Comparison of ENCODE assay signal across 14 cellular contexts in the genomic region with DNA sequence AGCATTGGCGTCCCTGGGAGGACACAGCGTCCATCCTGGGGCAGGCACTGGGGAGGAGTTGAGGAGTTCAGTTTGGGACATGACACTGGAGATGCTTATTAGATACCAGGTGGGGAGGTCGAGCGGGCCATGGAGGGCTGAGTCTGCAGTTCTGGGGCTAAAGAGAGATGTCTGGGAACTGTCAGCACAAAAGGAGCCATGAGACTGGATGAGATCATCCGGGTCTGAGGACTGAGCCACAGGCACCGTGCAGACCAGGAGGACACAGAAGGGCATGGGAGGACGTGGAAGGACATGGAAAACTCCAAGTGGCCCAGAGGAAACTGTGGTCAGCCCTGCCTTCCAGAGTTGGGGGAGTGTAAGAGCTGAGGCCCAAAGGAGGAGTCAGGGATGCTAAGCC.
DNase-seq lines count a peak whose midpoint lies in the region; ATAC-seq, FAIRE-seq and TF ChIP-seq lines count a peak whose summit lies in the region.
"Had no signal": no experiment of that assay in that cellular context is flagged by ENCODE, and none has a peak within 500 bp of the region (broad histone marks: within the 10 kb centered on the region; RNA-seq: fewer than 3 reads in every experiment).

No MANE protein-coding gene starts in this region.

- intact Hi-C loops in activated CD8-positive, alpha-beta T cell treated with anti-CD3 and anti-CD28 coated beads for 36 hours (cut with micrococcal nuclease) = no loop called here
- intact Hi-C loops in left lung (cut with DNase I) (no loop called here), stomach (cut with DNase I; ENCODE audit: low total_unique reads) (no loop called here)

- no peaks in the 10 kb centered on the region for H3K27me3 ChIP-seq in left lung
- H3K27me3 ChIP-seq in stomach = no peaks in the 10 kb centered on the region
- H3K27me3 ChIP-seq: thyroid gland had no signal

- no peak for DNase-seq in T-helper 2 cell treated with Interferon-gamma antibody and Interleukin-4, amounts not matched to agents 5 μg/mL and 100 μg/mL, for 36 hours (ENCODE audit: low spot score)
- no peak for DNase-seq in T-helper 2 cell
- no peak for DNase-seq in activated CD8-positive, alpha-beta T cell treated with anti-CD3 and anti-CD28 coated beads for 36 hours
- DNase-seq in left lung = no peak
- DNase-seq in stomach = no peak
- DNase-seq in RCC 7860 (ENCODE audit: low spot score) = no peak
- DNase-seq: GM23248, NCI-H1930, NCI-H748 treated with DMSO at 0.1 percent for 48 hours, thyroid gland had no signal

- POLR2A ChIA-PET in activated CD8-positive, alpha-beta T cell treated with anti-CD3 and anti-CD28 coated beads for 36 hours (lab: Charles Lee) = interaction anchor here (1.3 to 1.8 kb wide), 3 partner anchors 10 to 59 kb away, joined by 3 to 5 read pairs (median 4); no protein-coding TSS in a partner anchor

- H3K4me3 ChIP-seq in left lung = peak overlapping the region in 1 of 2 donors; percentile 64
- peak overlapping the region in 1 of 4 donors; percentile 37 for H3K4me3 ChIP-seq in stomach
- H3K4me3 ChIP-seq: GM23248, thyroid gland had no signal

- CTCF ChIA-PET in activated CD8-positive, alpha-beta T cell treated with anti-CD3 and anti-CD28 coated beads for 36 hours (lab: Charles Lee) = interaction anchor here (0.7 to 1.7 kb wide), 3 partner anchors 25 to 42 kb away, joined by 3 to 7 read pairs (median 5); no protein-coding TSS in a partner anchor

- H3K27ac ChIP-seq in left lung (peak overlapping the region in 1 of 2 donors; percentile 87), stomach (peak overlapping the region in 4 of 5 donors; percentile 82 to 90 (median 84))
- H3K27ac ChIP-seq: GM23248 had no signal

- TF ChIP-seq EP300 in stomach (IDR thresholded peaks at IDR 0.05) = no peak

- no peak overlapping the region for H3K27ac Mint-ChIP-seq in T-helper 2 cell treated with Interferon-gamma antibody and Interleukin-4, amounts not matched to agents 5 μg/mL and 100 μg/mL, for 36 hours
- peak overlapping the region; percentile 79 for H3K27ac Mint-ChIP-seq in activated CD8-positive, alpha-beta T cell treated with anti-CD3 and anti-CD28 coated beads for 36 hours

- H3K36me3 ChIP-seq in left lung (peaks cover 0 to 41% of the 10 kb centered on the region in 2 donors), stomach (peaks cover 8 to 53% (median 34%) of the 10 kb centered on the region in 4 donors)
- H3K36me3 ChIP-seq: thyroid gland had no signal

- TF ChIP-seq CTCF in activated CD8-positive, alpha-beta T cell treated with anti-CD3 and anti-CD28 coated beads for 36 hours (IDR thresholded peaks at IDR 0.05) = no peak
- TF ChIP-seq CTCF in left lung (IDR thresholded peaks at IDR 0.05) = no peak
- TF ChIP-seq CTCF in stomach (IDR thresholded peaks at IDR 0.05) = no peak

- WGBS in stomach, 5 donors = 63 to 80% (median 77%) methylated on average over 7 of the region's 7 CpGs

- no peak for ATAC-seq in activated CD8-positive, alpha-beta T cell treated with anti-CD3 and anti-CD28 coated beads for 36 hours
- peak; percentile 3 for ATAC-seq in left lung
- ATAC-seq in HG02973 (IDR thresholded peaks at IDR 0.05; ENCODE audit: unreplicated experiment) = no peak
- ATAC-seq in GM21723 (IDR thresholded peaks at IDR 0.05; ENCODE audit: unreplicated experiment) = no peak
- ATAC-seq: Right ventricle myocardium inferior had no signal

- no peak for FAIRE-seq in RCC 7860 (lab: Jason Lieb, UNC)
- FAIRE-seq: A204.1 had no signal

- H3K27me3 Mint-ChIP-seq in T-helper 2 cell treated with Interferon-gamma antibody and Interleukin-4, amounts not matched to agents 5 μg/mL and 100 μg/mL, for 36 hours (ENCODE audit: low read depth) = no peaks in the 10 kb centered on the region
- no peaks in the 10 kb centered on the region for H3K27me3 Mint-ChIP-seq in activated CD8-positive, alpha-beta T cell treated with anti-CD3 and anti-CD28 coated beads for 36 hours

- H3K9me3 ChIP-seq in left lung (no peaks in the 10 kb centered on the region), stomach (no peaks in the 10 kb centered on the region)
- H3K9me3 ChIP-seq: thyroid gland had no signal

- H3K36me3 Mint-ChIP-seq in T-helper 2 cell treated with Interferon-gamma antibody and Interleukin-4, amounts not matched to agents 5 μg/mL and 100 μg/mL, for 36 hours (ENCODE audit: low read depth) = peaks cover 56% of the 10 kb centered on the region
- peaks cover 86% of the 10 kb centered on the region for H3K36me3 Mint-ChIP-seq in activated CD8-positive, alpha-beta T cell treated with anti-CD3 and anti-CD28 coated beads for 36 hours (ENCODE audit: low read depth)

- H3K4me1 Mint-ChIP-seq in T-helper 2 cell treated with Interferon-gamma antibody and Interleukin-4, amounts not matched to agents 5 μg/mL and 100 μg/mL, for 36 hours (ENCODE audit: low read depth) = peaks cover 42% of the 10 kb centered on the region
- H3K4me1 Mint-ChIP-seq in activated CD8-positive, alpha-beta T cell treated with anti-CD3 and anti-CD28 coated beads for 36 hours (ENCODE audit: low read depth) = peaks cover 69% of the 10 kb centered on the region

- no peak for TF ChIP-seq POLR2A in stomach (IDR thresholded peaks at IDR 0.05)

- peaks cover 6 to 84% of the 10 kb centered on the region in 2 donors for H3K4me1 ChIP-seq in left lung
- H3K4me1 ChIP-seq in stomach = peaks cover 0 to 43% (median under 1%) of the 10 kb centered on the region in 4 donors

- no peaks in the 10 kb centered on the region for H3K9me3 Mint-ChIP-seq in T-helper 2 cell treated with Interferon-gamma antibody and Interleukin-4, amounts not matched to agents 5 μg/mL and 100 μg/mL, for 36 hours
- no peaks in the 10 kb centered on the region for H3K9me3 Mint-ChIP-seq in activated CD8-positive, alpha-beta T cell treated with anti-CD3 and anti-CD28 coated beads for 36 hours

- peak overlapping the region; percentile 44 for H3K4me3 Mint-ChIP-seq in T-helper 2 cell treated with Interferon-gamma antibody and Interleukin-4, amounts not matched to agents 5 μg/mL and 100 μg/mL, for 36 hours
- H3K4me3 Mint-ChIP-seq in activated CD8-positive, alpha-beta T cell treated with anti-CD3 and anti-CD28 coated beads for 36 hours = peak overlapping the region; percentile 94
